ENCODE assay signal across 8 cellular contexts in genomic region chr5:160369990-160370712, GRCh38. TPM values are rescaled to one million over a fixed set of nuclear protein-coding genes. Genes with fewer than 3 reads are reported as not detected.
DNase-seq lines count a peak whose midpoint lies in the region; ATAC-seq and TF ChIP-seq lines count a peak whose summit lies in the region.

Gene C1QTNF2 (minus strand): TSS chr5:160370626. CDS start chr5:160355011, 15,615 bp downstream.

- H3K27ac ChIP-seq in Peyer's patch (peak within 1 kb of the TSS; percentile 3 to 71 (median 36)), colonic mucosa (peak within 1 kb of the TSS; percentile 46)

- H3K4me1 ChIP-seq in Peyer's patch (no peaks in the 10 kb centered on the region), colonic mucosa (no peaks in the 10 kb centered on the region)

- no peak for TF ChIP-seq POLR2A in Peyer's patch (IDR thresholded peaks at IDR 0.05)

- DNase-seq in AG08395 (ENCODE audit: low spot score) (peak; percentile 90), Peyer's patch (peak in 2 of 3 donors; percentile 59 to 73), colonic mucosa (peak; percentile 73), left colon (peak; percentile 43 to 74), NCI-H1694 treated with DMSO at 0.1 percent for 48 hours (lab: John Stamatoyannopoulos, UW) (no peak), pons (ENCODE audit: low spot score) (no peak)
- peak; percentile 3 to 8 for DNase-seq in stimulated activated CD4-positive, alpha-beta T cell treated with anti-CD3 and anti-CD28 coated beads, Interleukin-2, amount 100 ng/mL, for 48 hours

- intact Hi-C loops in colonic mucosa (cut with DNase I) (no loop called here), left colon (cut with DNase I, micrococcal nuclease) (no loop called here)

- TF ChIP-seq CTCF in Peyer's patch (IDR thresholded peaks at IDR 0.05) (no peak), colonic mucosa (IDR thresholded peaks at IDR 0.05) (no peak)

- H3K9ac ChIP-seq in colonic mucosa (ENCODE audit: low read depth in 2 of 2, low read length in 2 of 2) = peak within 1 kb of the TSS; percentile 29 to 64

- no peaks in the 10 kb centered on the region for H3K27me3 ChIP-seq in Peyer's patch
- no peaks in the 10 kb centered on the region for H3K27me3 ChIP-seq in colonic mucosa

- H3K9me3 ChIP-seq in Peyer's patch = no peaks in the 10 kb centered on the region
- H3K9me3 ChIP-seq in colonic mucosa = no peaks in the 10 kb centered on the region

- H3K4me3 ChIP-seq in Peyer's patch = peak within 1 kb of the TSS; percentile 33 to 68 (median 50)
- peak within 1 kb of the TSS; percentile 45 for H3K4me3 ChIP-seq in colonic mucosa

- H3K36me3 ChIP-seq in Peyer's patch (no peaks in the 10 kb centered on the region), colonic mucosa (no peaks in the 10 kb centered on the region)

- ATAC-seq in GM18868 (IDR thresholded peaks at IDR 0.05; ENCODE audit: unreplicated experiment) = peak; percentile 64
- ATAC-seq in left colon = peak; percentile 93

RNA-seq across cellular contexts. Expression of gene C1QTNF2, which starts in this region (rescaled TPM):
- 1 to 10 TPM in 1 of 4 donors, under 1 TPM in 2, not detected in 1; 0.54 to 2.8 (median 0.88) TPM for total RNA-seq in Peyer's patch
- total RNA-seq in colonic mucosa = 1 to 10 TPM in 1 of 2 donors, under 1 TPM in 1; 0.64 to 1.0 TPM
- total RNA-seq in left colon = under 1 TPM; 0.56 to 0.73 TPM

Comparison
In these comparisons a context has a peak if more than half of its experiments do, and no peak if none do; other contexts are left out.
1. Peak in DNase-seq and ATAC-seq in left colon; RNA of the gene not detected or under 1 TPM.
2. DNase-seq: peak in AG08395 (single experiment), Peyer's patch (2 of 3), colonic mucosa (single experiment) and stimulated activated CD4-positive, alpha-beta T cell treated with anti-CD3 and anti-CD28 coated beads, Interleukin-2, amount 100 ng/mL, for 48 hours (2 of 2); none in NCI-H1694 treated with DMSO at 0.1 percent for 48 hours (single experiment) and pons (single experiment).